8 cellular contexts compared by ENCODE assay signal in the genomic region with DNA sequence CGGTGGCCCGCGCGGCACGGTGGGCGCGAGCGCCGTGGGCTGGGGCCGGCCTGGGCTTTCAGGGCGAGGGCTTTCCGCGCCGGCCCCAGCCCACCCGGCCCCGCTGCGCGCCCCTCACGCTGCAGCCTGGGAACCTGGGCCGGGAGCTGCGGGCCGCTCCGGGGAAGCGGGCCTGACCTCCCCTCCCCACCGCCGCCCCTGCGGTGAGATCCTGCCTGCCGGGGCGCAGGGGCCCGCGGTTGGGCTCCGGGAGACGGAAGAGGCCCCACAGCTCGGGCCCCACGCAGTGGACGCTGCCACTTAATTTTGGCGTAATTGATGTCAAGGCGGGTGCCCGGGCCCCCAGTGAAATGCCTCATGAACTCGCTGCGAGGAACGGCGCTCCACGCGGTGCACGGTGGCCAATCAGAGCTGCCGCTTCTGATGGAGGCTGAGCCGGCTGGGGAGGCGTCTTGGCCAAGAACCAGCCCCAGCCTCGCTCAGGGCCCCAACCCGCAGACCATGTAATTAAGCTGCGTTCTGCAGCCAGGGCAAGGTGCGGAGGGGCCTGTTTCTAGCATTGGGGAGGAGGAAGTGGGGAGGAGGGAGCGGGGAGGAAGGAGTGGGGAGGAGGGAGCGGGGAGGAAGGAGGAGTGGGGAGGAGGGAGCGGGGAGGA.
DNase-seq lines count a peak whose midpoint lies in the region; ATAC-seq, FAIRE-seq and TF ChIP-seq lines count a peak whose summit lies in the region.

No MANE protein-coding gene starts in this region.

- H3K36me3 ChIP-seq in CD4-positive, CD25-positive, alpha-beta regulatory T cell (ENCODE audit: control insufficient read depth, insufficient read depth, low read length) = no peaks in the 10 kb centered on the region
- no peaks in the 10 kb centered on the region for H3K36me3 ChIP-seq in KOPT-K1 (ENCODE audit: insufficient read depth, low read length)
- H3K36me3 ChIP-seq in parathyroid adenoma (ENCODE audit: control insufficient read depth, insufficient read depth, low read length) = no peaks in the 10 kb centered on the region
- H3K36me3 ChIP-seq in thyroid gland = no peaks in the 10 kb centered on the region

- peak overlapping the region; percentile 93 for H2AFZ ChIP-seq in parathyroid adenoma

- H3K9me3 ChIP-seq in CD4-positive, CD25-positive, alpha-beta regulatory T cell (ENCODE audit: control insufficient read depth in 2 of 2, low read length in 2 of 2) = peaks cover 0 to 4% of the 10 kb centered on the region in 2 experiments
- H3K9me3 ChIP-seq in KOPT-K1 (ENCODE audit: insufficient read depth, low read length, poor library complexity, severe bottlenecking) (no peaks in the 10 kb centered on the region), parathyroid adenoma (ENCODE audit: control insufficient read depth, low read length) (no peaks in the 10 kb centered on the region), thyroid gland (no peaks in the 10 kb centered on the region)

- peak; percentile 54 to 58 for ATAC-seq in CD4-positive, CD25-positive, alpha-beta regulatory T cell (ENCODE audit: low read depth in 2 of 2)
- no peak for ATAC-seq in HG03571 (IDR thresholded peaks at IDR 0.05; ENCODE audit: unreplicated experiment)

- H3K27ac ChIP-seq in CD4-positive, CD25-positive, alpha-beta regulatory T cell (ENCODE audit: insufficient read depth, low read length, poor library complexity, severe bottlenecking) = peak overlapping the region; percentile 90
- peak overlapping the region; percentile 97 for H3K27ac ChIP-seq in KOPT-K1 (ENCODE audit: low read depth, low read length, poor library complexity, severe bottlenecking)
- H3K27ac ChIP-seq in parathyroid adenoma = peak overlapping the region; percentile 79
- peak overlapping the region in 1 of 3 donors; percentile 29 for H3K27ac ChIP-seq in thyroid gland

- peak overlapping the region; percentile 93 for H3K4me2 ChIP-seq in parathyroid adenoma (ENCODE audit: low read length)

- FAIRE-seq in frontal cortex (lab: Jason Lieb, UNC) = no peak

- H3K9me3 Mint-ChIP-seq in CD4-positive, CD25-positive, alpha-beta regulatory T cell = peaks cover 0 to 2% (median 0%) of the 10 kb centered on the region in 7 donors

- no peak for TF ChIP-seq POLR2A in thyroid gland (IDR thresholded peaks at IDR 0.05)

- H3K9ac ChIP-seq in parathyroid adenoma = no peak overlapping the region

- no peak overlapping the region for H3K4me3 ChIP-seq in CD4-positive, CD25-positive, alpha-beta regulatory T cell (ENCODE audit: low read depth, low read length)
- H3K4me3 ChIP-seq in parathyroid adenoma (ENCODE audit: low read depth, low read length) (peak overlapping the region; percentile 52), thyroid gland (replicated peaks in 1 of 3) (peak overlapping the region in 1 of 3 donors; percentile 48)

- H3K79me2 ChIP-seq in parathyroid adenoma = no peaks in the 10 kb centered on the region

- no peaks in the 10 kb centered on the region for H3K36me3 Mint-ChIP-seq in CD4-positive, CD25-positive, alpha-beta regulatory T cell

- H3K27ac Mint-ChIP-seq in CD4-positive, CD25-positive, alpha-beta regulatory T cell = peak overlapping the region; percentile 64 to 93 (median 91)

- WGBS in thyroid gland, 2 donors = 21 to 65% methylated on average over 3 to 10 of the region's 56 CpGs

- H3K27me3 ChIP-seq in CD4-positive, CD25-positive, alpha-beta regulatory T cell (ENCODE audit: control insufficient read depth, insufficient read depth, low read length) = no peaks in the 10 kb centered on the region
- H3K27me3 ChIP-seq in parathyroid adenoma (ENCODE audit: control insufficient read depth, insufficient read depth, low read length) (no peaks in the 10 kb centered on the region), thyroid gland (no peaks in the 10 kb centered on the region)

- TF ChIP-seq CTCF in parathyroid adenoma (IDR thresholded peaks at IDR 0.05) = no peak
- no peak for TF ChIP-seq CTCF in thyroid gland (IDR thresholded peaks at IDR 0.05)

- peak overlapping the region; percentile 86 to 94 (median 90) for H3K4me3 Mint-ChIP-seq in CD4-positive, CD25-positive, alpha-beta regulatory T cell

- peaks cover 10% of the 10 kb centered on the region for H3K4me1 ChIP-seq in CD4-positive, CD25-positive, alpha-beta regulatory T cell (ENCODE audit: control insufficient read depth, insufficient read depth, low read length, poor library complexity, severe bottlenecking)
- H3K4me1 ChIP-seq in parathyroid adenoma (peaks cover 3% of the 10 kb centered on the region), thyroid gland (peaks cover 3 to 12% of the 10 kb centered on the region in 2 donors)

- peak; percentile 46 to 71 (median 67) for DNase-seq in CD4-positive, CD25-positive, alpha-beta regulatory T cell
- DNase-seq in activated T-cell treated with anti-CD3 and anti-CD28 coated beads for 48 hours (ENCODE audit: low read depth) = peak; percentile 63
- DNase-seq in frontal cortex (ENCODE audit: low spot score in 2 of 2) = peak; percentile 48 to 63
- peak; percentile 11 to 14 for DNase-seq in thyroid gland
- no peak for DNase-seq in NCI-H2107 treated with DMSO at 0.1 percent for 48 hours (lab: John Stamatoyannopoulos, UW; ENCODE audit: unreplicated experiment)

- intact Hi-C loops in thyroid gland (cut with DNase I) = no loop called here

- peaks cover 0 to 5% (median 2%) of the 10 kb centered on the region in 4 donors for H3K4me1 Mint-ChIP-seq in CD4-positive, CD25-positive, alpha-beta regulatory T cell

- peaks cover 6% of the 10 kb centered on the region for H3K27me3 Mint-ChIP-seq in CD4-positive, CD25-positive, alpha-beta regulatory T cell
